ENCODE assay signal across 21 cellular contexts in genomic region chr16:22055881-22056280, GRCh38. TPM values are rescaled to one million over a fixed set of nuclear protein-coding genes. Genes with fewer than 3 reads are reported as not detected.
A peak's percentile ranks its signal among the peaks of the same experiment; 100 is the strongest.
DNase-seq lines count a peak whose midpoint lies in the region; ATAC-seq and TF ChIP-seq lines count a peak whose summit lies in the region.
"Had no signal": no experiment of that assay in that cellular context is flagged by ENCODE, and none has a peak within 500 bp of the region (broad histone marks: within the 10 kb centered on the region; RNA-seq: fewer than 3 reads in every experiment).

No MANE protein-coding gene starts in this region.

- no peak overlapping the region for H3K27ac Mint-ChIP-seq in endodermal cell

- no peak for ATAC-seq in lower lobe of right lung
- ATAC-seq in HG03139 (IDR thresholded peaks at IDR 0.05; ENCODE audit: unreplicated experiment), result no peak
- ATAC-seq in HG02981 (IDR thresholded peaks at IDR 0.05; ENCODE audit: unreplicated experiment), result no peak
- no peak for ATAC-seq in left cardiac atrium
- ATAC-seq: heart left ventricle, left lobe of liver, SK-N-SH treated with all-trans-retinoic acid at 6 μM for 48 hours had no signal

- no peaks in the 10 kb centered on the region for H3K9me3 Mint-ChIP-seq in endodermal cell

- peak; percentile 30 for DNase-seq in ELF-1 (ENCODE audit: low read depth, low spot score)
- peak; percentile 3 for DNase-seq in NB4 (ENCODE audit: low read depth)
- DNase-seq in endodermal cell, result peak; percentile 85
- no peak for DNase-seq in lower lobe of right lung
- DNase-seq in left cardiac atrium, result no peak
- DNase-seq in NCI-H1930 (lab: John Stamatoyannopoulos, UW), result no peak
- DNase-seq: activated effector memory CD4-positive, alpha-beta T cell treated with Interleukin-2 at 50 U/mL for 16 hours; AML-193; anterior cingulate cortex; GDM1; heart left ventricle; MM.1S; NCI-H2081; NCI-H526 had no signal

- H3K36me3 ChIP-seq in endodermal cell (ENCODE audit: control insufficient read depth, insufficient read depth, low read length), result peaks cover 5% of the 10 kb centered on the region
- H3K36me3 ChIP-seq in lower lobe of right lung, result no peaks in the 10 kb centered on the region
- H3K36me3 ChIP-seq: HAP-1 had no signal

- intact Hi-C loops in lower lobe of right lung (cut with DNase I) (no loop called here), left cardiac atrium (cut with DNase I) (no loop called here)

- TF ChIP-seq CTCF in NB4 (IDR thresholded peaks at IDR 0.05; ENCODE audit: low read depth, low read length) (no peak), endodermal cell (conservative IDR thresholded peaks at IDR 0.05) (peak; percentile 81), lower lobe of right lung (IDR thresholded peaks at IDR 0.05) (peak; percentile 10)

- H3K27me3 Mint-ChIP-seq in endodermal cell (ENCODE audit: insufficient read depth), result no peaks in the 10 kb centered on the region

- H3K36me3 Mint-ChIP-seq in endodermal cell (ENCODE audit: low read depth), result peaks cover 8% of the 10 kb centered on the region

- H3K9me3 ChIP-seq in endodermal cell (ENCODE audit: control insufficient read depth, low read length), result peaks cover 8% of the 10 kb centered on the region
- no peaks in the 10 kb centered on the region for H3K9me3 ChIP-seq in lower lobe of right lung
- H3K9me3 ChIP-seq: HAP-1, heart left ventricle had no signal

- 68% methylated on average over 4 to 5 of the region's 5 CpGs for WGBS in endodermal cell (ENCODE audit: insufficient coverage in 1 of 2, insufficient read length in 1 of 2), 2 experiments

- no peak overlapping the region for H3K4me3 ChIP-seq in NB4 (ENCODE audit: low read depth, low read length)
- H3K4me3 ChIP-seq in endodermal cell (ENCODE audit: low read length), result no peak overlapping the region
- no peak overlapping the region for H3K4me3 ChIP-seq in lower lobe of right lung
- H3K4me3 ChIP-seq: HAP-1, heart left ventricle, skin epidermis, tibial nerve had no signal

- no peak for TF ChIP-seq POLR2A in NB4 (IDR thresholded peaks at IDR 0.05; ENCODE audit: extremely low read depth, insufficient read length)

- H3K4me1 ChIP-seq in endodermal cell (ENCODE audit: control insufficient read depth, insufficient read depth, low read length) (peaks cover 6% of the 10 kb centered on the region), lower lobe of right lung (no peaks in the 10 kb centered on the region)
- H3K4me1 ChIP-seq: HAP-1, tibial nerve had no signal

- H3K4me1 Mint-ChIP-seq in endodermal cell, result peaks cover 6% of the 10 kb centered on the region

- H3K27me3 ChIP-seq in endodermal cell (ENCODE audit: control insufficient read depth, insufficient read depth, low read length, poor library complexity, severe bottlenecking) (no peaks in the 10 kb centered on the region), lower lobe of right lung (ENCODE audit: low read depth) (no peaks in the 10 kb centered on the region)
- H3K27me3 ChIP-seq: heart left ventricle, tibial nerve had no signal

- no peak overlapping the region for H3K9ac ChIP-seq in endodermal cell (ENCODE audit: extremely low read depth, low read length, poor library complexity, severe bottlenecking)

- H3K4me3 Mint-ChIP-seq in endodermal cell, result no peak overlapping the region

- H3K27ac ChIP-seq in endodermal cell (ENCODE audit: low read depth, low read length) (no peak overlapping the region), lower lobe of right lung (no peak overlapping the region)
- H3K27ac ChIP-seq: heart left ventricle, skin epidermis, tibial nerve had no signal

RNA-seq across cellular contexts. Expression of gene VWA3A, which starts 36.5 kb away (rescaled TPM):
- total RNA-seq in endodermal cell, result under 1 TPM; 0.18 to 0.40 TPM
- 0.25 TPM for polyA plus RNA-seq in endodermal cell (2013, experiment 1 of 2)
- polyA plus RNA-seq in endodermal cell (2013, experiment 2 of 2), result 0.33 TPM
- total RNA-seq in lower lobe of right lung, result 12.3 TPM
- not detected for total RNA-seq in left cardiac atrium

RNA-seq across cellular contexts. Expression of gene MOSMO, which starts 48.0 kb away (rescaled TPM):
- total RNA-seq in endodermal cell (10 to 100 TPM; 12.6 to 14.7 TPM), lower lobe of right lung (15.4 TPM), left cardiac atrium (10 to 100 TPM; 10.3 to 12.7 TPM)
- polyA plus RNA-seq in endodermal cell (2013, experiment 1 of 2), result 15.2 TPM
- 14.6 TPM for polyA plus RNA-seq in endodermal cell (2013, experiment 2 of 2)

RNA-seq across cellular contexts. Expression of gene PDZD9, which starts 55.0 kb away (rescaled TPM):
- total RNA-seq in endodermal cell, result not detected
- not detected for polyA plus RNA-seq in endodermal cell (2013, experiment 1 of 2)
- polyA plus RNA-seq in endodermal cell (2013, experiment 2 of 2), result not detected
- total RNA-seq in lower lobe of right lung, result not detected
- total RNA-seq in left cardiac atrium, result not detected
- total RNA-seq: heart left ventricle, left lobe of liver, tibial nerve had no signal
- polyA plus RNA-seq: heart left ventricle had no signal

Comparison
In these comparisons a context has a peak if more than half of its experiments do, and no peak if none do; other contexts are left out.
1. DNase-seq: peak in ELF-1 (single experiment), NB4 (single experiment) and endodermal cell (single experiment); none in lower lobe of right lung (single experiment), left cardiac atrium (single experiment) and NCI-H1930 (0 of 2).